In genomic region chr11:27570542-27570941, GRCh38 we compare ENCODE assay signal across 28 cellular contexts.
"Had no signal": no experiment of that assay in that cellular context is flagged by ENCODE, and none has a peak within 500 bp of the region (broad histone marks: within the 10 kb centered on the region; RNA-seq: fewer than 3 reads in every experiment).

No MANE protein-coding gene starts in this region.

- H3K36me3 Mint-ChIP-seq: immature natural killer cell; naive B cell; natural killer cell; neural progenitor cell; stimulated activated memory B cell treated with anti-CD40 and anti-IgM and Interleukin-4, amounts not matched to agents 10 μg/mL and 1 μg/mL and 100 μg/mL, for 72 hours had no signal

- H3K27ac Mint-ChIP-seq: immature natural killer cell; naive B cell; natural killer cell; nephron progenitor cell; stimulated activated memory B cell treated with anti-CD40 and anti-IgM and Interleukin-4, amounts not matched to agents 10 μg/mL and 1 μg/mL and 100 μg/mL, for 72 hours; stimulated activated naive CD8-positive, alpha-beta T cell treated with anti-CD3 and anti-CD28 coated beads, Interleukin-15, amount 100 ng/mL, for 72 hours had no signal

- H3K9ac ChIP-seq: neural progenitor cell, parathyroid adenoma had no signal

- H3K9me3 ChIP-seq: left lung, lower lobe of right lung, neutrophil, psoas muscle, tibial nerve, upper lobe of left lung, vagina had no signal

- H3K4me1 Mint-ChIP-seq: immature natural killer cell; naive B cell; natural killer cell; nephron progenitor cell; stimulated activated memory B cell treated with anti-CD40 and anti-IgM and Interleukin-4, amounts not matched to agents 10 μg/mL and 1 μg/mL and 100 μg/mL, for 72 hours; stimulated activated naive CD8-positive, alpha-beta T cell treated with anti-CD3 and anti-CD28 coated beads, Interleukin-15, amount 100 ng/mL, for 72 hours had no signal

- H3K9me3 Mint-ChIP-seq: naive B cell; nephron progenitor cell; neural progenitor cell; stimulated activated memory B cell treated with anti-CD40 and anti-IgM and Interleukin-4, amounts not matched to agents 10 μg/mL and 1 μg/mL and 100 μg/mL, for 72 hours had no signal

- ATAC-seq: left colon; left lung; lower lobe of right lung; natural killer cell; psoas muscle; stimulated activated memory B cell treated with anti-CD40 and anti-IgM and Interleukin-4, amounts not matched to agents 10 μg/mL and 1 μg/mL and 100 μg/mL, for 72 hours; stimulated activated naive CD8-positive, alpha-beta T cell treated with anti-CD3 and anti-CD28 coated beads, Interleukin-15, amount 100 ng/mL, for 72 hours had no signal

- FAIRE-seq: islet of Langerhans, kidney had no signal

- DNase-seq: hypothalamus; immature natural killer cell; kidney; left colon; left lung; lower lobe of right lung; mammary epithelial cell; naive B cell; natural killer cell; nephron progenitor cell; occipital lobe; psoas muscle; stimulated activated CD4-positive, alpha-beta T cell treated with anti-CD3 and anti-CD28 coated beads, Interleukin-1b, Interleukin-23, amount 100 ng/mL, for 48 hours; stimulated activated CD4-positive, alpha-beta T cell treated with anti-CD3 and anti-CD28 coated beads, Interleukin-2, amount 100 ng/mL, for 48 hours; stimulated activated CD4-positive, alpha-beta T cell treated with anti-CD3 and anti-CD28 coated beads, Interleukin-4, amount 100 ng/mL, for 4 hours; stimulated activated CD8-positive, alpha-beta memory T cell treated with anti-CD3 and anti-CD28 coated beads, Interleukin-4, amount 100 ng/mL, for 48 hours; stimulated activated naive CD4-positive, alpha-beta T cell treated with Interleukin-2 at 50 U/mL for 16 hours; stimulated activated naive CD8-positive, alpha-beta T cell treated with anti-CD3 and anti-CD28 coated beads, Interleukin-15, amount 100 ng/mL, for 72 hours; substantia nigra; upper lobe of left lung had no signal

- H2AFZ ChIP-seq: neural progenitor cell, parathyroid adenoma had no signal

- H3K4me2 ChIP-seq: neural progenitor cell, smooth muscle cell had no signal

- H3K4me1 ChIP-seq: left lung, lower lobe of right lung, neural progenitor cell, parathyroid adenoma, psoas muscle, upper lobe of left lung, vagina had no signal

- H3K27ac ChIP-seq: left lung, lower lobe of right lung, neural progenitor cell, neutrophil, parathyroid adenoma, psoas muscle, tibial nerve, upper lobe of left lung, vagina had no signal

- H3K27me3 ChIP-seq: left lung, neural progenitor cell, neutrophil, tibial nerve, upper lobe of left lung, vagina had no signal

- H3K27me3 Mint-ChIP-seq: stimulated activated memory B cell treated with anti-CD40 and anti-IgM and Interleukin-4, amounts not matched to agents 10 μg/mL and 1 μg/mL and 100 μg/mL, for 72 hours; stimulated activated naive CD8-positive, alpha-beta T cell treated with anti-CD3 and anti-CD28 coated beads, Interleukin-15, amount 100 ng/mL, for 72 hours had no signal

- H3K79me2 ChIP-seq: parathyroid adenoma had no signal

- H3K4me3 ChIP-seq: left lung, lower lobe of right lung, neural progenitor cell, psoas muscle, smooth muscle cell, tibial nerve, upper lobe of left lung, vagina had no signal

- H3K4me3 Mint-ChIP-seq: immature natural killer cell; naive B cell; natural killer cell; nephron progenitor cell; neural progenitor cell; stimulated activated memory B cell treated with anti-CD40 and anti-IgM and Interleukin-4, amounts not matched to agents 10 μg/mL and 1 μg/mL and 100 μg/mL, for 72 hours; stimulated activated naive CD8-positive, alpha-beta T cell treated with anti-CD3 and anti-CD28 coated beads, Interleukin-15, amount 100 ng/mL, for 72 hours had no signal

- H3K36me3 ChIP-seq: left lung, lower lobe of right lung, neural progenitor cell, neutrophil, tibial nerve, upper lobe of left lung, vagina had no signal
